ENCODE assay signal across 10 cellular contexts in genomic region chr17:6455321-6455705, GRCh38. TPM values are rescaled to one million over a fixed set of nuclear protein-coding genes. Genes with fewer than 3 reads are reported as not detected.
DNase-seq lines count a peak whose midpoint lies in the region; FAIRE-seq and TF ChIP-seq lines count a peak whose summit lies in the region.
"Had no signal": no experiment of that assay in that cellular context is flagged by ENCODE, and none has a peak within 500 bp of the region (broad histone marks: within the 10 kb centered on the region; RNA-seq: fewer than 3 reads in every experiment).

No MANE protein-coding gene starts in this region.

- no peaks in the 10 kb centered on the region for H3K9me3 Mint-ChIP-seq in activated T-helper 1 cell treated with anti-CD3 and anti-CD28 coated beads, Interleukin-12 subunit alpha, Interleukin-12 subunit beta, Interleukin-2, Interleukin-4 antibody, amounts not matched to agents 30 ng/mL and 10 ng/mL and 1 ng/mL, durations not matched to agents 14 hours and 24 hours and 36 hours
- no peaks in the 10 kb centered on the region for H3K9me3 Mint-ChIP-seq in type B pancreatic cell

- H3K4me1 ChIP-seq in adipocyte (ENCODE audit: control insufficient read depth, insufficient read depth, low read length) = peaks cover 11% of the 10 kb centered on the region

- no peak overlapping the region for H3K9ac ChIP-seq in adipocyte (ENCODE audit: low read length)

- TF ChIP-seq CTCF in type B pancreatic cell (conservative IDR thresholded peaks at IDR 0.05) = no peak
- no peak for TF ChIP-seq CTCF in D721Med (IDR thresholded peaks at IDR 0.05; ENCODE audit: insufficient read depth, missing control alignments)

- FAIRE-seq in D721Med (lab: Jason Lieb, UNC) = no peak

- peaks cover 11% of the 10 kb centered on the region for H3K4me1 Mint-ChIP-seq in activated T-helper 1 cell treated with anti-CD3 and anti-CD28 coated beads, Interleukin-12 subunit alpha, Interleukin-12 subunit beta, Interleukin-2, Interleukin-4 antibody, amounts not matched to agents 30 ng/mL and 10 ng/mL and 1 ng/mL, durations not matched to agents 14 hours and 24 hours and 36 hours (ENCODE audit: low read depth)
- H3K4me1 Mint-ChIP-seq in type B pancreatic cell (ENCODE audit: unreplicated experiment) = peaks cover 25% of the 10 kb centered on the region

- no peaks in the 10 kb centered on the region for H3K36me3 Mint-ChIP-seq in activated T-helper 1 cell treated with anti-CD3 and anti-CD28 coated beads, Interleukin-12 subunit alpha, Interleukin-12 subunit beta, Interleukin-2, Interleukin-4 antibody, amounts not matched to agents 30 ng/mL and 10 ng/mL and 1 ng/mL, durations not matched to agents 14 hours and 24 hours and 36 hours (ENCODE audit: low read depth)
- no peaks in the 10 kb centered on the region for H3K36me3 Mint-ChIP-seq in type B pancreatic cell

- peaks cover 17% of the 10 kb centered on the region for H3K27me3 ChIP-seq in adipocyte (replicated peaks; ENCODE audit: control insufficient read depth, insufficient read depth, low read length)

- peaks cover 16% of the 10 kb centered on the region for H3K27me3 Mint-ChIP-seq in activated T-helper 1 cell treated with anti-CD3 and anti-CD28 coated beads, Interleukin-12 subunit alpha, Interleukin-12 subunit beta, Interleukin-2, Interleukin-4 antibody, amounts not matched to agents 30 ng/mL and 10 ng/mL and 1 ng/mL, durations not matched to agents 14 hours and 24 hours and 36 hours (ENCODE audit: insufficient read depth)
- peaks cover 28% of the 10 kb centered on the region for H3K27me3 Mint-ChIP-seq in type B pancreatic cell

- H3K4me3 ChIP-seq in adipocyte (ENCODE audit: low read length) = no peak overlapping the region

- H3K9me3 ChIP-seq in adipocyte (ENCODE audit: control insufficient read depth, low read length) = no peaks in the 10 kb centered on the region

- H3K36me3 ChIP-seq in adipocyte (ENCODE audit: control insufficient read depth, insufficient read depth, low read length, severe bottlenecking) = no peaks in the 10 kb centered on the region

- H3K4me3 Mint-ChIP-seq in activated T-helper 1 cell treated with anti-CD3 and anti-CD28 coated beads, Interleukin-12 subunit alpha, Interleukin-12 subunit beta, Interleukin-2, Interleukin-4 antibody, amounts not matched to agents 30 ng/mL and 10 ng/mL and 1 ng/mL, durations not matched to agents 14 hours and 24 hours and 36 hours = no peak overlapping the region
- H3K4me3 Mint-ChIP-seq in type B pancreatic cell = peak overlapping the region; percentile 55

- H3K27ac Mint-ChIP-seq in activated T-helper 1 cell treated with anti-CD3 and anti-CD28 coated beads, Interleukin-12 subunit alpha, Interleukin-12 subunit beta, Interleukin-2, Interleukin-4 antibody, amounts not matched to agents 30 ng/mL and 10 ng/mL and 1 ng/mL, durations not matched to agents 14 hours and 24 hours and 36 hours = no peak overlapping the region
- H3K27ac Mint-ChIP-seq in type B pancreatic cell = no peak overlapping the region

- DNase-seq in activated T-helper 1 cell treated with Interleukin-2 at 50 U/mL for 16 hours (ENCODE audit: low read depth) (peak; percentile 31), adipocyte (ENCODE audit: low read depth) (peak; percentile 15), kidney tubule cell (ENCODE audit: low spot score) (peak; percentile 54), type B pancreatic cell (ENCODE audit: extremely low spot score, unreplicated experiment) (no peak), cortex of kidney (lab: John Stamatoyannopoulos, UW) (no peak), D721Med (ENCODE audit: insufficient read length, low spot score) (no peak), OCI-M1 (lab: John Stamatoyannopoulos, UW) (no peak)
- DNase-seq in activated T-helper 1 cell treated with anti-CD3 and anti-CD28 coated beads, Interleukin-12 subunit alpha, Interleukin-12 subunit beta, Interleukin-2, Interleukin-4 antibody, amounts not matched to agents 30 ng/mL and 10 ng/mL and 1 ng/mL, durations not matched to agents 14 hours and 24 hours and 36 hours (ENCODE audit: low spot score) = no peak
- DNase-seq: DMS 273 treated with DMSO at 0.1 percent for 48 hours had no signal

- intact Hi-C loops in activated T-helper 1 cell treated with anti-CD3 and anti-CD28 coated beads, Interleukin-12 subunit alpha, Interleukin-12 subunit beta, Interleukin-2, Interleukin-4 antibody, amounts not matched to agents 30 ng/mL and 10 ng/mL and 1 ng/mL, durations not matched to agents 14 hours and 24 hours and 36 hours (cut with micrococcal nuclease) = no loop called here

RNA-seq across cellular contexts. Expression of gene PIMREG, which starts 11.1 kb away (rescaled TPM):
- 6.8 and 8.0 TPM in 2 replicates for total RNA-seq in activated T-helper 1 cell treated with anti-CD3 and anti-CD28 coated beads, Interleukin-12 subunit alpha, Interleukin-12 subunit beta, Interleukin-2, Interleukin-4 antibody, amounts not matched to agents 30 ng/mL and 10 ng/mL and 1 ng/mL, durations not matched to agents 14 hours and 24 hours and 36 hours
- 7.6 and 45.1 TPM in 2 replicates for total RNA-seq in type B pancreatic cell (ENCODE audit: low replicate concordance)

RNA-seq across cellular contexts. Expression of gene AIPL1, which starts 20.4 kb away (rescaled TPM):
- total RNA-seq in activated T-helper 1 cell treated with anti-CD3 and anti-CD28 coated beads, Interleukin-12 subunit alpha, Interleukin-12 subunit beta, Interleukin-2, Interleukin-4 antibody, amounts not matched to agents 30 ng/mL and 10 ng/mL and 1 ng/mL, durations not matched to agents 14 hours and 24 hours and 36 hours = not detected in 2 replicates
- total RNA-seq in type B pancreatic cell (ENCODE audit: low replicate concordance) = not detected in 2 replicates
- total RNA-seq: temporal lobe had no signal

Comparison
In these comparisons a context has a peak if more than half of its experiments do, and no peak if none do; other contexts are left out.
1. DNase-seq: peak in activated T-helper 1 cell treated with Interleukin-2 at 50 U/mL for 16 hours (single experiment), adipocyte (single experiment) and kidney tubule cell (single experiment); none in activated T-helper 1 cell treated with anti-CD3 and anti-CD28 coated beads, Interleukin-12 subunit alpha, Interleukin-12 subunit beta, Interleukin-2, Interleukin-4 antibody, amounts not matched to agents 30 ng/mL and 10 ng/mL and 1 ng/mL, durations not matched to agents 14 hours and 24 hours and 36 hours (single experiment), type B pancreatic cell (single experiment), cortex of kidney (single experiment), D721Med (single experiment) and OCI-M1 (single experiment).